Comparison of ENCODE assay signal across 1 cellular context in genomic region chr1:2985694-2986548, GRCh38.
TF ChIP-seq lines count a peak whose summit lies in the region.

No MANE protein-coding gene starts in this region.

TF ChIP-seq in IMR-90, 13 proteins besides CTCF, POLR2A, EP300 and RAD21:
- TF ChIP-seq RFX5 (IDR thresholded peaks at IDR 0.05; ENCODE audit: low read depth, low read length) (no peak), USF2 (IDR thresholded peaks at IDR 0.05; ENCODE audit: low read depth, low read length) (no peak), FOS (IDR thresholded peaks at IDR 0.05; ENCODE audit: low read depth, low read length) (no peak), MXI1 (IDR thresholded peaks at IDR 0.05; ENCODE audit: borderline replicate concordance, low read depth, low read length) (no peak), MAFK (IDR thresholded peaks at IDR 0.05; ENCODE audit: low read depth, low read length) (no peak), NFE2L2 (IDR thresholded peaks at IDR 0.05; ENCODE audit: low read depth, low read length) (no peak), BHLHE40 (IDR thresholded peaks at IDR 0.05; ENCODE audit: low read depth, low read length) (no peak), CEBPB (IDR thresholded peaks at IDR 0.05; ENCODE audit: low read depth, low read length) (no peak), CHD1 (IDR thresholded peaks at IDR 0.05; ENCODE audit: low read depth, low read length) (no peak), SMC3 (IDR thresholded peaks at IDR 0.05; ENCODE audit: low read depth, low read length) (no peak), RCOR1 (IDR thresholded peaks at IDR 0.05; ENCODE audit: insufficient replicate concordance, low read length) (no peak), ELK1 (IDR thresholded peaks at IDR 0.05; ENCODE audit: borderline replicate concordance, low read depth, low read length) (no peak)
